11 cellular contexts compared by ENCODE assay signal in the genomic region with DNA sequence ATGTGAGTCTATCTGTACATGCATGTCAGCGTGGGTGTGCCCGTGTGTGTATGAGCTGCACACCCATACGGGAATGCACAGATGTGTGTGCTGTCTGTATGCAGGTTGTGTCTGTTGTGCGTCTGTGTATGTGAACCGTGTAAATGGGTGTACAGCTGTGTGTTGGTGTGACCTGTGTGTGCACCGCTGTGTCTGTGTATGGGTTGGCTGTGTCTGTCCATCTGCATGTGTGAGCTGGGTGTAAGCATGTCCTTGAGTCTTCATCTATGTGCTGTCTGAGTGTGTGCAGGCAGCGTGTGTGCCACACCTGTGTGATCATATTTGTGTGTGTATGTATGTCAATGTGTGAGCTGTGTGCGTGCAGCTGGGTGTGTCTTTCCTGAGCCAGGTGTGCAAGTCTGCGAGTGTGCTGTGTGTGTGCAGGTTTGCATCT. TPM values are rescaled to one million over a fixed set of nuclear protein-coding genes. Genes with fewer than 3 reads are reported as not detected.
DNase-seq lines count a peak whose midpoint lies in the region; ATAC-seq and TF ChIP-seq lines count a peak whose summit lies in the region.
"Had no signal": no experiment of that assay in that cellular context is flagged by ENCODE, and none has a peak within 500 bp of the region (broad histone marks: within the 10 kb centered on the region; RNA-seq: fewer than 3 reads in every experiment).

No MANE protein-coding gene starts in this region.

- intact Hi-C loops in prostate gland (cut with DNase I): no loop called here

- H3K4me3 Mint-ChIP-seq in CD4-positive, CD25-positive, alpha-beta regulatory T cell: peak overlapping the region in 3 of 4 donors; percentile 33 to 62 (median 58)

- H3K9me3 Mint-ChIP-seq in CD4-positive, CD25-positive, alpha-beta regulatory T cell: peaks cover 0 to 9% (median 0%) of the 10 kb centered on the region in 7 donors

- WGBS in prostate gland: 77% methylated on average over 9 of the region's 9 CpGs

- H3K4me1 Mint-ChIP-seq in CD4-positive, CD25-positive, alpha-beta regulatory T cell: peaks cover 0 to 33% (median 15%) of the 10 kb centered on the region in 4 donors

- H3K36me3 Mint-ChIP-seq in CD4-positive, CD25-positive, alpha-beta regulatory T cell: peaks cover 3% of the 10 kb centered on the region

- peaks cover 58% of the 10 kb centered on the region for H3K27me3 Mint-ChIP-seq in CD4-positive, CD25-positive, alpha-beta regulatory T cell

- CTCF ChIA-PET in RWPE1 (lab: Yijun Ruan, JAX): interaction anchor here (0.6 to 0.7 kb wide), 2 partner anchors 108 to 195 kb away, joined by 3 to 7 read pairs; no protein-coding TSS in a partner anchor

- no peak for TF ChIP-seq POLR2A in prostate gland (IDR thresholded peaks at IDR 0.05)

- H3K4me3 ChIP-seq in CD4-positive, CD25-positive, alpha-beta regulatory T cell (ENCODE audit: low read depth, low read length): no peak overlapping the region
- H3K4me3 ChIP-seq in fibroblast of pulmonary artery (replicated peaks; ENCODE audit: low read depth, low read length) (peak overlapping the region; percentile 79), prostate gland (peak overlapping the region in 1 of 2 donors; percentile 45)
- no peak overlapping the region for H3K4me3 ChIP-seq in effector memory CD4-positive, alpha-beta T cell (ENCODE audit: insufficient read depth, low read depth, low read length, poor library complexity, severe bottlenecking)
- H3K4me3 ChIP-seq: mucosa of descending colon had no signal

- peaks cover 22% of the 10 kb centered on the region for H3K27me3 ChIP-seq in CD4-positive, CD25-positive, alpha-beta regulatory T cell (ENCODE audit: control insufficient read depth, insufficient read depth, low read length)
- no peaks in the 10 kb centered on the region for H3K27me3 ChIP-seq in prostate gland (replicated peaks; ENCODE audit: insufficient read depth)
- H3K27me3 ChIP-seq in effector memory CD4-positive, alpha-beta T cell (replicated peaks; ENCODE audit: control insufficient read depth, insufficient read depth, low read length, poor library complexity, severe bottlenecking): peaks cover 31% of the 10 kb centered on the region

- no peak for DNase-seq in CD4-positive, CD25-positive, alpha-beta regulatory T cell
- DNase-seq in RWPE1 (ENCODE audit: low spot score) (no peak), fibroblast of pulmonary artery (ENCODE audit: low read depth) (no peak), prostate gland (ENCODE audit: low spot score) (no peak), NCI-H526 (lab: John Stamatoyannopoulos, UW) (no peak), HPDE6-E6E7 (ENCODE audit: extremely low spot score) (no peak), NCI-H146 (lab: John Stamatoyannopoulos, UW) (no peak)
- no peak for DNase-seq in effector memory CD4-positive, alpha-beta T cell
- DNase-seq: GF-D8, mucosa of descending colon, NCI-H2171 had no signal

- no peak overlapping the region for H3K27ac ChIP-seq in CD4-positive, CD25-positive, alpha-beta regulatory T cell (ENCODE audit: insufficient read depth, low read length, poor library complexity, severe bottlenecking)
- peak overlapping the region; percentile 92 for H3K27ac ChIP-seq in RWPE1
- peak overlapping the region; percentile 63 to 75 for H3K27ac ChIP-seq in prostate gland
- no peak overlapping the region for H3K27ac ChIP-seq in effector memory CD4-positive, alpha-beta T cell (ENCODE audit: insufficient read depth, low read length, poor library complexity, severe bottlenecking)

- H3K4me1 ChIP-seq in CD4-positive, CD25-positive, alpha-beta regulatory T cell (ENCODE audit: control insufficient read depth, insufficient read depth, low read length, poor library complexity, severe bottlenecking): peaks cover 8% of the 10 kb centered on the region
- no peaks in the 10 kb centered on the region for H3K4me1 ChIP-seq in prostate gland (replicated peaks)
- H3K4me1 ChIP-seq in effector memory CD4-positive, alpha-beta T cell (ENCODE audit: control insufficient read depth, insufficient read depth, low read length, poor library complexity, severe bottlenecking): peaks cover 11% of the 10 kb centered on the region

- no peak for ATAC-seq in CD4-positive, CD25-positive, alpha-beta regulatory T cell (ENCODE audit: low read depth in 2 of 2)
- ATAC-seq: mucosa of descending colon had no signal

- H3K36me3 ChIP-seq in CD4-positive, CD25-positive, alpha-beta regulatory T cell (ENCODE audit: control insufficient read depth, insufficient read depth, low read length): no peaks in the 10 kb centered on the region
- H3K36me3 ChIP-seq in prostate gland: no peaks in the 10 kb centered on the region
- H3K36me3 ChIP-seq in effector memory CD4-positive, alpha-beta T cell (ENCODE audit: control insufficient read depth, insufficient read depth, low read length): no peaks in the 10 kb centered on the region

- no peaks in the 10 kb centered on the region for H3K9me3 ChIP-seq in CD4-positive, CD25-positive, alpha-beta regulatory T cell (ENCODE audit: control insufficient read depth in 2 of 2, low read length in 2 of 2)
- H3K9me3 ChIP-seq in prostate gland: no peaks in the 10 kb centered on the region
- no peaks in the 10 kb centered on the region for H3K9me3 ChIP-seq in effector memory CD4-positive, alpha-beta T cell (ENCODE audit: control insufficient read depth, low read length)
- H3K9me3 ChIP-seq: mucosa of descending colon had no signal

- no peak overlapping the region for H3K27ac Mint-ChIP-seq in CD4-positive, CD25-positive, alpha-beta regulatory T cell

- TF ChIP-seq CTCF in RWPE1 (conservative IDR thresholded peaks at IDR 0.05; ENCODE audit: low read depth) (no peak), fibroblast of pulmonary artery (IDR thresholded peaks at IDR 0.05; ENCODE audit: low read length, missing control alignments) (no peak), prostate gland (IDR thresholded peaks at IDR 0.05) (no peak)

- POLR2A ChIA-PET in RWPE1 (lab: Yijun Ruan, JAX; ENCODE audit: low non-redundant PET): no interaction called here

RNA-seq across cellular contexts. Expression of gene NOTCH3, which starts 1.6 kb away (rescaled TPM):
- total RNA-seq in CD4-positive, CD25-positive, alpha-beta regulatory T cell: not detected
- polyA plus RNA-seq in CD4-positive, CD25-positive, alpha-beta regulatory T cell: not detected
- 10 to 100 TPM; 31.8 to 48.0 TPM for total RNA-seq in prostate gland

RNA-seq across cellular contexts. Expression of gene EPHX3, which starts 33.0 kb away (rescaled TPM):
- total RNA-seq in CD4-positive, CD25-positive, alpha-beta regulatory T cell: 0.22 TPM
- polyA plus RNA-seq in CD4-positive, CD25-positive, alpha-beta regulatory T cell: not detected
- 1 to 10 TPM; 1.4 to 1.6 TPM for total RNA-seq in prostate gland

Comparison
In these comparisons a context has a peak if more than half of its experiments do, and no peak if none do; other contexts are left out.
1. H3K27ac ChIP-seq: peak in RWPE1 (single experiment) and prostate gland (2 of 2); none in CD4-positive, CD25-positive, alpha-beta regulatory T cell (single experiment) and effector memory CD4-positive, alpha-beta T cell (single experiment).
2. RNA of gene NOTCH3, which starts 1.6 kb away (total RNA-seq): 31.8 to 48.0 TPM in prostate gland; not detected in CD4-positive, CD25-positive, alpha-beta regulatory T cell (single experiment); every median in the first group is over 10 times any median in the second.